In the genomic region with DNA sequence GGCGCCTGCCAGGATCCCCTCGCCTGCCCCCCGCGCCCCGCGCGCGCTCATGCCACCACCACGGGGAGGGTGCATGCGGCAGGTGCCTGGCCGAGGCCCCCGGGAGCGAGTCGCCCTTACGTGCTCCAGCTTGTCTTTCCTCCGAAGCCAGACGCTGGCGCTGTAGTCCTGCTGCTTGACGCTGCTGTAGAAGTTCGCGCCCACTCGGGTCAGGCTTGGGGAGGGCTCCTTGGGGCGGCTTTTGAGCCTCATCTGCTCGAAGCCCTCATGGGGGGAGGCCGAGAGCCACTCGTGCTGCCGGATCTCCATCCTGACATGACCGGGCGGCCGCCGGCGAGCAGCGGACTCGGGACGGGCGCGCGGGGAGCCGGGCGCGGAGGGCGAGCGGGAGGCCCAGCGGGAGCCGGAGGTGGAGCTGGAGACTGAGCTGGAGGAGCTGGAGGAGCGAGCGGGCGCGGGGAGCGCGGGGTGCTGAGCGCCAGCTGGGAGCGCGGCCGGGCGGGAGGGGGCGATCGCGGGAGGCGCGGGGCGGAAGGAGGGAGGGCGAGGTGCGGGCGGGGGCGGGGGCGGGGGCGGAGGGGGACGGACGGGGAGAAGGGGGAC, we compare ENCODE assay signal across 8 cellular contexts. TPM values are rescaled to one million over a fixed set of nuclear protein-coding genes. Genes with fewer than 3 reads are reported as not detected.
A peak's percentile ranks its signal among the peaks of the same experiment; 100 is the strongest.
DNase-seq lines count a peak whose midpoint lies in the region; ATAC-seq, FAIRE-seq and TF ChIP-seq lines count a peak whose summit lies in the region.

No MANE protein-coding gene starts in this region.

- peak overlapping the region; percentile 77 for H4K91ac ChIP-seq in H1 (replicated peaks; ENCODE audit: insufficient read length, low read length)

- ATAC-seq in HG03095 (IDR thresholded peaks at IDR 0.05; ENCODE audit: unreplicated experiment): no peak

- no peak overlapping the region for H4K5ac ChIP-seq in H1 (ENCODE audit: insufficient read length, low read depth, low read length)

- no peak overlapping the region for H2BK15ac ChIP-seq in H1 (ENCODE audit: low read length)

- DNase-seq in activated CD4-positive, alpha-beta memory T cell treated with anti-CD3 and anti-CD28 coated beads for 36 hours: peak; percentile 15
- DNase-seq in activated CD4-positive, alpha-beta memory T cell treated with anti-CD3 and anti-CD28 coated beads, Interleukin-2, amount 10 ng/mL, durations not matched to agents 7 days and 5 days: no peak
- DNase-seq in NCI-H748 (lab: John Stamatoyannopoulos, UW; ENCODE audit: unreplicated experiment) (peak; percentile 79), H1 (ENCODE audit: low read depth in 1 of 2, low spot score in 2 of 2) (peak; percentile 15 to 85), myocyte (ENCODE audit: low read depth) (peak; percentile 51), NCI-H526 treated with DMSO at 0.1 percent for 48 hours (lab: John Stamatoyannopoulos, UW) (no peak)
- no peak for DNase-seq in CD4-positive, alpha-beta memory T cell

- peak in 2 of 3 experiments; percentile 3 to 28; a peak in 2 of 4 replicates for TF ChIP-seq CTCF in H1 (IDR thresholded peaks at IDR 0.05; ENCODE audit: control extremely low read depth in 1 of 3, insufficient read depth in 1 of 3, low read depth in 1 of 3, low read length in 3 of 3)

- no peak overlapping the region for H3K27ac Mint-ChIP-seq in activated CD4-positive, alpha-beta memory T cell treated with anti-CD3 and anti-CD28 coated beads for 36 hours
- no peak overlapping the region for H3K27ac Mint-ChIP-seq in activated CD4-positive, alpha-beta memory T cell treated with anti-CD3 and anti-CD28 coated beads, Interleukin-2, amount 10 ng/mL, durations not matched to agents 7 days and 5 days
- H3K27ac Mint-ChIP-seq in CD4-positive, alpha-beta memory T cell: no peak overlapping the region

- TF ChIP-seq RAD21 in H1 (IDR thresholded peaks at IDR 0.05 in 1 of 2, conservative IDR thresholded peaks at IDR 0.05 in 1 of 2; ENCODE audit: low read depth in 2 of 2, low read length in 2 of 2): peak; percentile 29 to 38; a peak in 3 of 4 replicates

- H3K4me1 ChIP-seq in H1 (replicated peaks in 1 of 4; ENCODE audit: control insufficient read depth in 3 of 4, insufficient read depth in 4 of 4, low read length in 3 of 4): peaks cover 1 to 11% (median 4%) of the 10 kb centered on the region in 4 experiments; a peak in 4 of 7 replicates
- H3K4me1 ChIP-seq in CD4-positive, alpha-beta memory T cell (ENCODE audit: insufficient read depth, low read length): peaks cover 5% of the 10 kb centered on the region

- CTCF ChIA-PET in activated CD4-positive, alpha-beta memory T cell treated with anti-CD3 and anti-CD28 coated beads for 36 hours (lab: Charles Lee): no interaction called here
- CTCF ChIA-PET in activated CD4-positive, alpha-beta memory T cell treated with anti-CD3 and anti-CD28 coated beads, Interleukin-2, amount 10 ng/mL, durations not matched to agents 7 days and 5 days (lab: Charles Lee): no interaction called here
- CTCF ChIA-PET in H1 (lab: Charles Lee; ENCODE audit: partially characterized antibody): interaction anchor here (0.5 to 1.7 kb wide), 7 partner anchors 14 to 1504 kb away, joined by 3 to 6 read pairs (median 4); no protein-coding TSS in a partner anchor
- CTCF ChIA-PET in CD4-positive, alpha-beta memory T cell (lab: Charles Lee; ENCODE audit: partially characterized antibody): no interaction called here

- H4K8ac ChIP-seq in H1 (ENCODE audit: extremely low read depth, insufficient read depth, low read length): peak overlapping the region; percentile 51

- POLR2A ChIA-PET in activated CD4-positive, alpha-beta memory T cell treated with anti-CD3 and anti-CD28 coated beads for 36 hours (lab: Charles Lee): no interaction called here
- POLR2A ChIA-PET in activated CD4-positive, alpha-beta memory T cell treated with anti-CD3 and anti-CD28 coated beads, Interleukin-2, amount 10 ng/mL, durations not matched to agents 7 days and 5 days (lab: Charles Lee): no interaction called here
- POLR2A ChIA-PET in H1 (lab: Charles Lee; ENCODE audit: partially characterized antibody): interaction anchor here (1.1 to 1.5 kb wide), 2 partner anchors 9 to 80 kb away, joined by 3 to 4 read pairs; no protein-coding TSS in a partner anchor
- POLR2A ChIA-PET in CD4-positive, alpha-beta memory T cell (lab: Charles Lee; ENCODE audit: partially characterized antibody): no interaction called here

- H3K36me3 ChIP-seq in H1 (ENCODE audit: control insufficient read depth in 2 of 4, insufficient read depth in 4 of 4, low read length in 3 of 4): no peaks in the 10 kb centered on the region
- no peaks in the 10 kb centered on the region for H3K36me3 ChIP-seq in CD4-positive, alpha-beta memory T cell (ENCODE audit: insufficient read depth, low read length)

- H3K56ac ChIP-seq in H1 (replicated peaks; ENCODE audit: insufficient read length, low read depth, low read length): no peak overlapping the region

- H3K4me2 ChIP-seq in H1 (ENCODE audit: insufficient read depth in 1 of 2, low read depth in 2 of 2, low read length in 2 of 2): peak overlapping the region; percentile 91 to 93

- no peak overlapping the region for H2BK12ac ChIP-seq in H1 (ENCODE audit: low read depth, low read length)

- H3K4ac ChIP-seq in H1 (replicated peaks; ENCODE audit: insufficient read length, low read depth, low read length): no peak overlapping the region

- H3K9me3 Mint-ChIP-seq in activated CD4-positive, alpha-beta memory T cell treated with anti-CD3 and anti-CD28 coated beads for 36 hours: no peaks in the 10 kb centered on the region
- no peaks in the 10 kb centered on the region for H3K9me3 Mint-ChIP-seq in activated CD4-positive, alpha-beta memory T cell treated with anti-CD3 and anti-CD28 coated beads, Interleukin-2, amount 10 ng/mL, durations not matched to agents 7 days and 5 days
- H3K9me3 Mint-ChIP-seq in CD4-positive, alpha-beta memory T cell: peaks cover 0 to 2% (median 0%) of the 10 kb centered on the region in 8 donors

- no peaks in the 10 kb centered on the region for H4K20me1 ChIP-seq in H1 (replicated peaks in 1 of 2; ENCODE audit: control insufficient read depth in 1 of 2, insufficient read depth in 2 of 2, low read length in 2 of 2)

- peak overlapping the region; percentile 66 for H2AFZ ChIP-seq in H1 (ENCODE audit: low read length)

- intact Hi-C loops in activated CD4-positive, alpha-beta memory T cell treated with anti-CD3 and anti-CD28 coated beads for 36 hours (cut with micrococcal nuclease): no loop called here
- intact Hi-C loops in CD4-positive, alpha-beta memory T cell (cut with micrococcal nuclease): no loop called here

- H3K23me2 ChIP-seq in H1 (ENCODE audit: low read depth, low read length): peaks cover 17% of the 10 kb centered on the region

- 2% methylated on average over 40 of the region's 70 CpGs; no CpG with 5 or more reads in 1 of the 2 experiments for WGBS in H1 (ENCODE audit: extremely low coverage in 1 of 2, insufficient coverage in 1 of 2, insufficient read length in 1 of 2, insufficient replicate concordance in 2 of 2, low coverage in 1 of 2, low lambda C conversion rate in 2 of 2, missing lambda C conversion rate in 1 of 2), 2 experiments

- peaks cover 16% of the 10 kb centered on the region for H3K4me1 Mint-ChIP-seq in activated CD4-positive, alpha-beta memory T cell treated with anti-CD3 and anti-CD28 coated beads for 36 hours (ENCODE audit: low read depth)
- peaks cover 6% of the 10 kb centered on the region for H3K4me1 Mint-ChIP-seq in activated CD4-positive, alpha-beta memory T cell treated with anti-CD3 and anti-CD28 coated beads, Interleukin-2, amount 10 ng/mL, durations not matched to agents 7 days and 5 days
- peaks cover 3 to 20% (median 11%) of the 10 kb centered on the region in 4 donors for H3K4me1 Mint-ChIP-seq in CD4-positive, alpha-beta memory T cell

- no peak for TF ChIP-seq EP300 in H1 (IDR thresholded peaks at IDR 0.05; ENCODE audit: borderline replicate concordance in 1 of 2, low read depth in 2 of 2, low read length in 2 of 2)

- peak overlapping the region; percentile 62 to 84 (median 78) for H3K4me3 ChIP-seq in H1 (ENCODE audit: extremely low read depth in 1 of 4, insufficient read depth in 2 of 4, low read depth in 3 of 4, low read length in 4 of 4)
- no peak overlapping the region for H3K4me3 ChIP-seq in CD4-positive, alpha-beta memory T cell (ENCODE audit: low read length in 2 of 2)

- peaks cover 46% of the 10 kb centered on the region for H3K27me3 Mint-ChIP-seq in activated CD4-positive, alpha-beta memory T cell treated with anti-CD3 and anti-CD28 coated beads for 36 hours
- peaks cover 46% of the 10 kb centered on the region for H3K27me3 Mint-ChIP-seq in activated CD4-positive, alpha-beta memory T cell treated with anti-CD3 and anti-CD28 coated beads, Interleukin-2, amount 10 ng/mL, durations not matched to agents 7 days and 5 days
- peaks cover 27 to 31% of the 10 kb centered on the region in 2 donors for H3K27me3 Mint-ChIP-seq in CD4-positive, alpha-beta memory T cell

- TF ChIP-seq POLR2A in H1 (IDR thresholded peaks at IDR 0.05; ENCODE audit: control extremely low read depth in 1 of 2, low read depth in 2 of 2, low read length in 2 of 2): no peak

- no peak overlapping the region for H2BK120ac ChIP-seq in H1 (replicated peaks; ENCODE audit: low read depth, low read length)

- FAIRE-seq in H1 (lab: Jason Lieb, UNC): no peak

- no peaks in the 10 kb centered on the region for H3K9me3 ChIP-seq in H1 (ENCODE audit: insufficient read depth in 2 of 2, low read depth in 1 of 2, low read length in 1 of 2)
- H3K9me3 ChIP-seq in CD4-positive, alpha-beta memory T cell (ENCODE audit: control insufficient read depth in 1 of 2, low read length in 2 of 2): no peaks in the 10 kb centered on the region

- H2AK5ac ChIP-seq in H1 (ENCODE audit: low read depth, low read length): no peak overlapping the region

- H3K18ac ChIP-seq in H1 (ENCODE audit: extremely low read depth, low read length): peak overlapping the region; percentile 49; the same call in 1 of the 2 replicates

- H3K23ac ChIP-seq in H1 (ENCODE audit: insufficient read length): no peak overlapping the region

- H3K36me3 Mint-ChIP-seq in activated CD4-positive, alpha-beta memory T cell treated with anti-CD3 and anti-CD28 coated beads for 36 hours: no peaks in the 10 kb centered on the region
- peaks cover 2% of the 10 kb centered on the region for H3K36me3 Mint-ChIP-seq in activated CD4-positive, alpha-beta memory T cell treated with anti-CD3 and anti-CD28 coated beads, Interleukin-2, amount 10 ng/mL, durations not matched to agents 7 days and 5 days (ENCODE audit: low read depth)
- peaks cover 0 to 4% of the 10 kb centered on the region in 2 donors for H3K36me3 Mint-ChIP-seq in CD4-positive, alpha-beta memory T cell

- H3K79me1 ChIP-seq in H1 (ENCODE audit: low read depth, low read length): no peaks in the 10 kb centered on the region

- no peak overlapping the region for H3K4me3 Mint-ChIP-seq in activated CD4-positive, alpha-beta memory T cell treated with anti-CD3 and anti-CD28 coated beads for 36 hours
- H3K4me3 Mint-ChIP-seq in activated CD4-positive, alpha-beta memory T cell treated with anti-CD3 and anti-CD28 coated beads, Interleukin-2, amount 10 ng/mL, durations not matched to agents 7 days and 5 days: no peak overlapping the region
- H3K4me3 Mint-ChIP-seq in CD4-positive, alpha-beta memory T cell: peak overlapping the region in 1 of 8 donors; percentile 52

- H2BK20ac ChIP-seq in H1 (ENCODE audit: low read length): no peak overlapping the region

- H3K27ac ChIP-seq in H1 (ENCODE audit: low read depth, low read length): no peak overlapping the region
- no peak overlapping the region for H3K27ac ChIP-seq in CD4-positive, alpha-beta memory T cell (ENCODE audit: low read depth, low read length)

- H3K27me3 ChIP-seq in H1 (replicated peaks in 1 of 4; ENCODE audit: control insufficient read depth in 3 of 4, extremely low read depth in 1 of 4, insufficient read depth in 3 of 4, low read length in 3 of 4): peaks cover 2 to 34% (median 19%) of the 10 kb centered on the region in 4 experiments
- peaks cover 11% of the 10 kb centered on the region for H3K27me3 ChIP-seq in CD4-positive, alpha-beta memory T cell (ENCODE audit: insufficient read depth, low read length)

- H2BK5ac ChIP-seq in H1 (ENCODE audit: low read depth, low read length): no peak overlapping the region; the same call in 1 of the 2 replicates

- H3K79me2 ChIP-seq in H1 (ENCODE audit: control insufficient read depth in 1 of 2, insufficient read depth in 2 of 2, low read length in 2 of 2): 0 out of 4 replicates have a peak, but pooled peaks cover 0 to 3% of the 10 kb centered on the region in 2 experiments

- H3K9ac ChIP-seq in H1 (replicated peaks in 1 of 4; ENCODE audit: extremely low read depth in 1 of 4, low read depth in 3 of 4, low read length in 3 of 4): peak overlapping the region in 3 of 4 experiments; percentile 14 to 34 (median 32); a peak in 4 of 7 replicates

- no peak overlapping the region for H3K14ac ChIP-seq in H1 (ENCODE audit: insufficient read length)

RNA-seq across cellular contexts. Expression of a gene that starts 0.4 kb away (rescaled TPM):
- not detected for total RNA-seq in activated CD4-positive, alpha-beta memory T cell treated with anti-CD3 and anti-CD28 coated beads for 36 hours
- not detected for total RNA-seq in activated CD4-positive, alpha-beta memory T cell treated with anti-CD3 and anti-CD28 coated beads, Interleukin-2, amount 10 ng/mL, durations not matched to agents 7 days and 5 days
- total RNA-seq in H1 (2021; fragmentation: NEBNext Ultra II Directional; extraction: Animal tissue kit (Norgen Biotek cat#: 25700)): 7.5 and 8.5 TPM in 2 replicates
- polyA plus RNA-seq in H1 (2011; rRNA removed): 0.66 and 0.86 TPM in 2 replicates
- polyA plus RNA-seq in H1 (2011; cell fraction: cytosol; rRNA removed): 1.1 TPM
- 2.1 TPM for polyA plus RNA-seq in H1 (2011; cell fraction: nucleus; rRNA removed)
- 1.5 to 3.5 TPM (median 2.5 TPM) in 4 replicates for polyA plus RNA-seq in H1 (2012, experiment 1 of 2)
- polyA plus RNA-seq in H1 (2012, experiment 2 of 2): 0.91 TPM
- 2.6 TPM for polyA plus RNA-seq in H1 (2013, experiment 1 of 2)
- 3.7 TPM for polyA plus RNA-seq in H1 (2013, experiment 2 of 2)
- 2.2 and 2.8 TPM in 2 replicates for polyA minus RNA-seq in H1 (2011; rRNA and poly(A)+ RNA removed)
- 2.1 TPM for polyA minus RNA-seq in H1 (2011; cell fraction: cytosol; rRNA and poly(A)+ RNA removed)
- 7.5 TPM for polyA minus RNA-seq in H1 (2011; cell fraction: nucleus; rRNA and poly(A)+ RNA removed)
- total RNA-seq in myocyte: 0.26 and 0.29 TPM in 2 replicates
- 1.1 TPM for polyA plus RNA-seq in myocyte (2012)
- not detected for total RNA-seq in CD4-positive, alpha-beta memory T cell
- polyA plus RNA-seq in CD4-positive, alpha-beta memory T cell: not detected

Comparison
In these comparisons a context has a peak if more than half of its experiments do, and no peak if none do; other contexts are left out.
1. DNase-seq: peak in activated CD4-positive, alpha-beta memory T cell treated with anti-CD3 and anti-CD28 coated beads for 36 hours (single experiment), NCI-H748 (single experiment), H1 (2 of 2) and myocyte (single experiment); none in activated CD4-positive, alpha-beta memory T cell treated with anti-CD3 and anti-CD28 coated beads, Interleukin-2, amount 10 ng/mL, durations not matched to agents 7 days and 5 days (single experiment), NCI-H526 treated with DMSO at 0.1 percent for 48 hours (single experiment) and CD4-positive, alpha-beta memory T cell (0 of 5).
2. H3K4me3 ChIP-seq: peak in H1 (4 of 4); none in CD4-positive, alpha-beta memory T cell (0 of 2).